36 cellular contexts compared by ENCODE assay signal in the genomic region with DNA sequence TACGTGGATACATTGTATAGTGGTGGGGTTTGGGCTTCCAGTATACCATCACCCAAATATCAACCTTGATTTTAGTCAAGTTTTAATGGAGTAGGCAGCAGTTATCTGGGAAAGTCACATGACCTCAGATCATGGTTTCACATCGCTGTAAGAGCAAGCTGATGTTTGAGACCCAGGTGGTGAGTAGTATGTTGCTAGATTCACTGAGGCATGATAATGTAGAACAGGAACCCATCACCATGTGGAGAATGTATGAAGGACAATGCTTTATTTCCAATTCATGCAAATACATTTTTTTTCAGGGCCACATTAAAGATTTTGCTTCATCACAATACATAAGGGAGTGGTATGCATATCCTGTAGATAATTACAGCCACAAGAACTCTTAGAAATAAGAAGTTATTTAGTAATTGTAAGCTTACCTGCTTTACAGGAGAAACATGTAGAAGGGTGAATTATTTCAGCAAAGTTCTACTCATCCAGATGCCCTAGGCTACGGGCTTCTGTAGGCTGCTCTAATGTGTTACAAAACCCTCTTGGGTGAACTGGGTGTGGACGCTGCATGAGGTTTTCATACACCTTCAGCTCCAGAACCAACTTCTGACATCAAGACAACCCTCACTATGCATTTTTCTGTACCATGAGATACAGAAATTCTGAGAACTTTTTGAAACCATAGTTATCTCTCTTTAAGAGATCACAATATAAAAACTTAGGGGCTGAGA. TPM values are rescaled to one million over a fixed set of nuclear protein-coding genes. Genes with fewer than 3 reads are reported as not detected.
"Had no signal": no experiment of that assay in that cellular context is flagged by ENCODE, and none has a peak within 500 bp of the region (broad histone marks: within the 10 kb centered on the region; RNA-seq: fewer than 3 reads in every experiment).

No MANE protein-coding gene starts in this region.

- H3K4me3 Mint-ChIP-seq: activated naive CD4-positive, alpha-beta T cell treated with anti-CD3 and anti-CD28 coated beads for 36 hours; activated naive CD8-positive, alpha-beta T cell treated with anti-CD3 and anti-CD28 coated beads, Interleukin-2, amount 10 ng/mL, durations not matched to agents 7 days and 5 days; activated T-helper 1 cell treated with anti-CD3 and anti-CD28 coated beads, Interleukin-12 subunit alpha, Interleukin-12 subunit beta, Interleukin-2, Interleukin-4 antibody, amounts not matched to agents 30 ng/mL and 10 ng/mL and 1 ng/mL, durations not matched to agents 14 hours and 24 hours and 36 hours; central memory CD8-positive, alpha-beta T cell; dendritic cell treated with granulocyte-macrophage colony-stimulating factor and Interleukin-4, amounts not matched to agents 40 ng/mL and 50 ng/mL, for 4 days; mesothelial cell of epicardium; naive B cell; stimulated activated naive CD8-positive, alpha-beta T cell treated with anti-CD3 and anti-CD28 coated beads, Interleukin-15, Interleukin-2, amounts not matched to agents 100 ng/mL and 50 ng/mL, for 24 hours had no signal

- H2AFZ ChIP-seq: hepatocyte had no signal

- H3K79me2 ChIP-seq: hepatocyte had no signal

- H3K4me2 ChIP-seq: hepatocyte had no signal

- H3K4me1 ChIP-seq: gastrocnemius medialis, prostate gland had no signal

- H3K27ac ChIP-seq: epithelial cell of prostate, gastrocnemius medialis, hepatocyte, pancreas, prostate gland, skin epidermis, thoracic aorta, VCaP had no signal

- DNase-seq: activated CD4-positive, alpha-beta T cell treated with anti-CD3 and anti-CD28 coated beads for 48 hours; activated CD4-positive, alpha-beta T cell treated with anti-CD3 and anti-CD28 coated beads, Interleukin-2, amount 50 U/mL, for 48 hours; activated CD8-positive, alpha-beta memory T cell treated with anti-CD3 and anti-CD28 coated beads for 24 hours; activated effector memory CD4-positive, alpha-beta T cell treated with anti-CD3 and anti-CD28 coated beads, Interleukin-2, amount 50 U/mL, for 16 hours; activated naive CD4-positive, alpha-beta T cell treated with anti-CD3 and anti-CD28 coated beads for 36 hours; activated naive CD8-positive, alpha-beta T cell treated with anti-CD3 and anti-CD28 coated beads, Interleukin-2, amount 10 ng/mL, durations not matched to agents 7 days and 5 days; amniotic stem cell; effector CD4-positive, alpha-beta T cell; gastrocnemius medialis; glutamatergic neuron; islet precursor cell; left cardiac atrium; left ventricle myocardium superior; naive B cell; pancreas; retina; stimulated activated CD4-positive, alpha-beta T cell treated with anti-CD3 and anti-CD28 coated beads, Interleukin-12 subunit alpha, Interleukin-12 subunit beta, amount 100 ng/mL, for 4 hours; stimulated activated CD4-positive, alpha-beta T cell treated with anti-CD3 and anti-CD28 coated beads, Interleukin-4, amount 100 ng/mL, for 1 hour; T-helper 9 cell had no signal

- H3K4me1 Mint-ChIP-seq: activated naive CD8-positive, alpha-beta T cell treated with anti-CD3 and anti-CD28 coated beads, Interleukin-2, amount 10 ng/mL, durations not matched to agents 7 days and 5 days; central memory CD8-positive, alpha-beta T cell; mesothelial cell of epicardium had no signal

- H3K36me3 Mint-ChIP-seq: activated naive CD8-positive, alpha-beta T cell treated with anti-CD3 and anti-CD28 coated beads, Interleukin-2, amount 10 ng/mL, durations not matched to agents 7 days and 5 days; mesothelial cell of epicardium; naive B cell had no signal

- H3K27ac Mint-ChIP-seq: activated naive CD4-positive, alpha-beta T cell treated with anti-CD3 and anti-CD28 coated beads for 36 hours; activated naive CD8-positive, alpha-beta T cell treated with anti-CD3 and anti-CD28 coated beads, Interleukin-2, amount 10 ng/mL, durations not matched to agents 7 days and 5 days; activated T-helper 1 cell treated with anti-CD3 and anti-CD28 coated beads, Interleukin-12 subunit alpha, Interleukin-12 subunit beta, Interleukin-2, Interleukin-4 antibody, amounts not matched to agents 30 ng/mL and 10 ng/mL and 1 ng/mL, durations not matched to agents 14 hours and 24 hours and 36 hours; dendritic cell treated with granulocyte-macrophage colony-stimulating factor and Interleukin-4, amounts not matched to agents 40 ng/mL and 50 ng/mL, for 4 days; mesothelial cell of epicardium; naive B cell; stimulated activated naive CD8-positive, alpha-beta T cell treated with anti-CD3 and anti-CD28 coated beads, Interleukin-15, Interleukin-2, amounts not matched to agents 100 ng/mL and 50 ng/mL, for 24 hours had no signal

- H3K9me3 Mint-ChIP-seq: activated naive CD4-positive, alpha-beta T cell treated with anti-CD3 and anti-CD28 coated beads for 36 hours; activated naive CD8-positive, alpha-beta T cell treated with anti-CD3 and anti-CD28 coated beads, Interleukin-2, amount 10 ng/mL, durations not matched to agents 7 days and 5 days; activated T-helper 1 cell treated with anti-CD3 and anti-CD28 coated beads, Interleukin-12 subunit alpha, Interleukin-12 subunit beta, Interleukin-2, Interleukin-4 antibody, amounts not matched to agents 30 ng/mL and 10 ng/mL and 1 ng/mL, durations not matched to agents 14 hours and 24 hours and 36 hours; central memory CD8-positive, alpha-beta T cell; dendritic cell treated with granulocyte-macrophage colony-stimulating factor and Interleukin-4, amounts not matched to agents 40 ng/mL and 50 ng/mL, for 4 days; stimulated activated naive CD8-positive, alpha-beta T cell treated with anti-CD3 and anti-CD28 coated beads, Interleukin-15, Interleukin-2, amounts not matched to agents 100 ng/mL and 50 ng/mL, for 24 hours had no signal

- H3K9me3 ChIP-seq: gastrocnemius medialis, pancreas, prostate gland, thoracic aorta had no signal

- H3K4me3 ChIP-seq: gastrocnemius medialis, hepatocyte, pancreas, prostate gland, skin epidermis, thoracic aorta had no signal

- H3K27me3 ChIP-seq: gastrocnemius medialis, hepatocyte, pancreas had no signal

- FAIRE-seq: pancreas, TTC549, urothelium cell line had no signal

- H3K36me3 ChIP-seq: gastrocnemius medialis, pancreas, prostate gland, thoracic aorta had no signal

- ATAC-seq: gastrocnemius medialis, left cardiac atrium, left ventricle myocardium superior, pancreas, sciatic nerve had no signal

RNA-seq across cellular contexts. Expression of a gene that starts 27.6 kb away (rescaled TPM):
- total RNA-seq: activated naive CD4-positive, alpha-beta T cell treated with anti-CD3 and anti-CD28 coated beads for 36 hours; activated naive CD8-positive, alpha-beta T cell treated with anti-CD3 and anti-CD28 coated beads, Interleukin-2, amount 10 ng/mL, durations not matched to agents 7 days and 5 days; activated T-helper 1 cell treated with anti-CD3 and anti-CD28 coated beads, Interleukin-12 subunit alpha, Interleukin-12 subunit beta, Interleukin-2, Interleukin-4 antibody, amounts not matched to agents 30 ng/mL and 10 ng/mL and 1 ng/mL, durations not matched to agents 14 hours and 24 hours and 36 hours; lung microvascular endothelial cell; subcutaneous adipose tissue; T-helper 1 cell treated with Interleukin-12 subunit alpha and Interleukin-12 subunit beta and Interleukin-4 antibody, amounts not matched to agents 30 ng/mL and 1 ng/mL, for 36 hours had no signal
